ENCODE assay signal across 10 cellular contexts in the genomic region with DNA sequence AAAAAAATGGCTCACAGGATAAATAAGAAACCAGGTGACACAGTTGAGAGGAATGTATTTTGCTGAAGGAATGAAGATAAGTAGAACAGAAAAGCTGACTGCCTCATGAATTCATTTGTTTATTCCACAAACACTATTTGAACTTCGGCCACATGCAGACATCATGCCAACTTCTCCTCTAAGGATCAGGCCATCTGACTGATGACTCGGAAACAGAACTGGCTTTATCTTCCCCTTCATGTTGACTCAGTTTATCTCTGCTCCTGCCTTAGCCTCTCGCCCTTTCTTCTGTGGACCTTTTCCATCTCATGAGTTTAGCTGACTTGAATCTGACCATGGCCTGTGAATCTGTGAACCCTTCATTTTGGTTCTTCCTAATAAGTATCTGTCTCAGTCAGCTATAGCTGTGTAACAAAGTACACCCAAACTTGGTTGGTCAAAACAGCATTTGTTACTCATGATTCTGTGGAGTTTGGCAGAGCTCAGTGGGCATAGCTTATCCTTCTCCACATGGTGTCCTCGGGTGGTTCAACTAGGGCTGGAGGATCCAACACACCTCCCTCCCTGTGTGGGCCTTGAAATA. TPM values are rescaled to one million over a fixed set of nuclear protein-coding genes. Genes with fewer than 3 reads are reported as not detected.
A peak's percentile ranks its signal among the peaks of the same experiment; 100 is the strongest.
DNase-seq lines count a peak whose midpoint lies in the region; ATAC-seq and TF ChIP-seq lines count a peak whose summit lies in the region.
"Had no signal": no experiment of that assay in that cellular context is flagged by ENCODE, and none has a peak within 500 bp of the region (broad histone marks: within the 10 kb centered on the region; RNA-seq: fewer than 3 reads in every experiment).

No MANE protein-coding gene starts in this region.

- BruUV-seq in mammary epithelial cell (replicated peaks; lab: Mats Ljungman, UMichigan) = no TSS peak

- dilution Hi-C loops in mammary epithelial cell (cut with HindIII; ENCODE audit: low sequenced_read_pairs) = no loop called here

- intact Hi-C loops in body of pancreas (cut with DNase I) = no loop called here
- intact Hi-C loops in ovary (cut with DNase I) = no loop called here
- intact Hi-C loops in mammary epithelial cell (cut with micrococcal nuclease) = no loop called here

- WGBS in body of pancreas, 2 donors = 35 to 36% methylated on average over 4 of the region's 4 CpGs
- 98 to 100% methylated on average over 4 of the region's 4 CpGs for WGBS in mesodermal cell (ENCODE audit: insufficient coverage in 2 of 2), 2 experiments
- 62 to 66% (median 64%) methylated on average over 4 of the region's 4 CpGs for WGBS in ovary, 3 donors
- WGBS in mammary epithelial cell (ENCODE audit: low coverage, missing lambda C conversion rate) = 87% methylated on average over 4 of the region's 4 CpGs

- H4K20me1 ChIP-seq in mammary epithelial cell (ENCODE audit: insufficient read depth, low read length) = no peaks in the 10 kb centered on the region

- H3K79me2 ChIP-seq in mammary epithelial cell (ENCODE audit: insufficient read depth, low read length) = no peaks in the 10 kb centered on the region

- H3K4me1 ChIP-seq in body of pancreas = peaks cover 52% of the 10 kb centered on the region
- peaks cover 2% of the 10 kb centered on the region for H3K4me1 ChIP-seq in mesodermal cell (ENCODE audit: control insufficient read depth, insufficient read depth, low read length, poor library complexity, severe bottlenecking)
- H3K4me1 ChIP-seq in ovary (ENCODE audit: insufficient read depth) = no peaks in the 10 kb centered on the region
- no peaks in the 10 kb centered on the region for H3K4me1 ChIP-seq in mammary epithelial cell (ENCODE audit: insufficient read depth, low read length)

- CTCF ChIA-PET in mammary epithelial cell (lab: Charles Lee; ENCODE audit: low non-redundant PET) = no interaction called here

- no peak for TF ChIP-seq CTCF in AG09309 (IDR thresholded peaks at IDR 0.05; ENCODE audit: control insufficient read depth, insufficient read depth, low read depth, low read length, missing control alignments)
- no peak for TF ChIP-seq CTCF in body of pancreas (IDR thresholded peaks at IDR 0.05)
- TF ChIP-seq CTCF in ovary (IDR thresholded peaks at IDR 0.05) = no peak
- TF ChIP-seq CTCF in mammary epithelial cell (conservative IDR thresholded peaks at IDR 0.05 in 1 of 2, IDR thresholded peaks at IDR 0.05 in 1 of 2; ENCODE audit: extremely low read depth in 1 of 2, insufficient read depth in 1 of 2, low read depth in 1 of 2, low read length in 2 of 2) = no peak

- TF ChIP-seq POLR2A in body of pancreas (IDR thresholded peaks at IDR 0.05) (no peak), ovary (IDR thresholded peaks at IDR 0.05) (no peak)

- peak overlapping the region; percentile 53 to 84 (median 66) for H3K27ac ChIP-seq in body of pancreas
- H3K27ac ChIP-seq in mesodermal cell (ENCODE audit: low read depth, low read length, severe bottlenecking) = peak overlapping the region; percentile 29
- no peak overlapping the region for H3K27ac ChIP-seq in ovary
- no peak overlapping the region for H3K27ac ChIP-seq in mammary epithelial cell (ENCODE audit: insufficient read depth, low read depth, low read length)

- DNase-seq in AG09309 (ENCODE audit: low read depth) (peak; percentile 74), HT-29 (ENCODE audit: low spot score) (peak; percentile 30), body of pancreas (peak; percentile 64 to 75 (median 72)), ovary (no peak), mammary epithelial cell (no peak), Kasumi-1 (lab: John Stamatoyannopoulos, UW) (no peak)
- DNase-seq: activated CD8-positive, alpha-beta memory T cell treated with anti-CD3 and anti-CD28 coated beads, Interleukin-2, amount 50 U/mL, for 48 hours had no signal

- no peak for TF ChIP-seq EP300 in ovary (IDR thresholded peaks at IDR 0.05)

- in situ Hi-C loops in mammary epithelial cell (cut with MboI; ENCODE audit: low sequenced_read_pairs in 2 of 2) = no loop called here

- H3K4me2 ChIP-seq in mammary epithelial cell (ENCODE audit: insufficient read depth, low read depth, low read length) = no peak overlapping the region

- peak; percentile 92 for ATAC-seq in body of pancreas
- ATAC-seq in HG02642 (IDR thresholded peaks at IDR 0.05; ENCODE audit: poor library complexity, unreplicated experiment) = no peak

- no peak overlapping the region for H2AFZ ChIP-seq in mammary epithelial cell (ENCODE audit: low read depth, low read length)

- no peaks in the 10 kb centered on the region for H3K9me3 ChIP-seq in body of pancreas
- H3K9me3 ChIP-seq in mesodermal cell (ENCODE audit: control insufficient read depth, low read length) = peaks cover 3% of the 10 kb centered on the region
- H3K9me3 ChIP-seq in ovary = no peaks in the 10 kb centered on the region
- H3K9me3 ChIP-seq in mammary epithelial cell (replicated peaks; ENCODE audit: insufficient read depth, low read length) = no peaks in the 10 kb centered on the region

- H3K36me3 ChIP-seq in body of pancreas (replicated peaks in 1 of 2; ENCODE audit: insufficient read depth in 1 of 2, low read depth in 2 of 2) = no peaks in the 10 kb centered on the region
- H3K36me3 ChIP-seq in mesodermal cell (ENCODE audit: control insufficient read depth, insufficient read depth, low read length) = no peaks in the 10 kb centered on the region
- H3K36me3 ChIP-seq in ovary = no peaks in the 10 kb centered on the region
- H3K36me3 ChIP-seq in mammary epithelial cell (ENCODE audit: insufficient read depth, low read length) = no peaks in the 10 kb centered on the region

- H3K4me3 ChIP-seq in AG09309 (ENCODE audit: control insufficient read depth, low read depth, low read length) (no peak overlapping the region), body of pancreas (no peak overlapping the region), mesodermal cell (ENCODE audit: extremely low read depth, insufficient read depth, low read length, poor library complexity, severe bottlenecking) (no peak overlapping the region), ovary (no peak overlapping the region), mammary epithelial cell (replicated peaks in 1 of 3; ENCODE audit: insufficient read depth in 1 of 3, low read depth in 2 of 3, low read length in 3 of 3) (no peak overlapping the region)
- H3K4me3 ChIP-seq: skin epidermis had no signal

- H3K27me3 ChIP-seq in body of pancreas (no peaks in the 10 kb centered on the region), ovary (no peaks in the 10 kb centered on the region), mammary epithelial cell (ENCODE audit: insufficient read depth, low read length) (no peaks in the 10 kb centered on the region)

- no peak overlapping the region for H3K9ac ChIP-seq in mammary epithelial cell (ENCODE audit: insufficient read depth, low read length)

RNA-seq across cellular contexts. Expression of a gene that starts 44.0 kb away (rescaled TPM):
- total RNA-seq in HT-29 (2014; rRNA removed; shearing (Covaris generic)) = not detected in 2 replicates
- total RNA-seq in body of pancreas (1 to 10 TPM; 1.0 to 1.6 TPM), ovary (1 to 10 TPM in 6 of 7 donors, under 1 TPM in 1; 0.99 to 6.2 (median 1.8) TPM), mammary epithelial cell (under 1 TPM in 1 of 2 donors, not detected in 1; under 0.01 TPM)
- 1.2 TPM for polyA plus RNA-seq in mesodermal cell (2013, experiment 1 of 2)
- 0.71 TPM for polyA plus RNA-seq in mesodermal cell (2013, experiment 2 of 2)
- polyA plus RNA-seq in ovary (1 to 10 TPM in 1 of 2 donors, under 1 TPM in 1; 0.57 to 2.7 TPM), mammary epithelial cell (0.02 TPM)
- not detected for polyA minus RNA-seq in mammary epithelial cell

Comparison
In these comparisons a context has a peak if more than half of its experiments do, and no peak if none do; other contexts are left out.
1. DNase-seq: peak in AG09309 (single experiment), HT-29 (single experiment) and body of pancreas (4 of 4); none in ovary (0 of 5), mammary epithelial cell (single experiment) and Kasumi-1 (0 of 2).
2. H3K27ac ChIP-seq: peak in body of pancreas (4 of 4) and mesodermal cell (single experiment); none in ovary (0 of 2) and mammary epithelial cell (single experiment).